8 cellular contexts compared by ENCODE assay signal in the genomic region with DNA sequence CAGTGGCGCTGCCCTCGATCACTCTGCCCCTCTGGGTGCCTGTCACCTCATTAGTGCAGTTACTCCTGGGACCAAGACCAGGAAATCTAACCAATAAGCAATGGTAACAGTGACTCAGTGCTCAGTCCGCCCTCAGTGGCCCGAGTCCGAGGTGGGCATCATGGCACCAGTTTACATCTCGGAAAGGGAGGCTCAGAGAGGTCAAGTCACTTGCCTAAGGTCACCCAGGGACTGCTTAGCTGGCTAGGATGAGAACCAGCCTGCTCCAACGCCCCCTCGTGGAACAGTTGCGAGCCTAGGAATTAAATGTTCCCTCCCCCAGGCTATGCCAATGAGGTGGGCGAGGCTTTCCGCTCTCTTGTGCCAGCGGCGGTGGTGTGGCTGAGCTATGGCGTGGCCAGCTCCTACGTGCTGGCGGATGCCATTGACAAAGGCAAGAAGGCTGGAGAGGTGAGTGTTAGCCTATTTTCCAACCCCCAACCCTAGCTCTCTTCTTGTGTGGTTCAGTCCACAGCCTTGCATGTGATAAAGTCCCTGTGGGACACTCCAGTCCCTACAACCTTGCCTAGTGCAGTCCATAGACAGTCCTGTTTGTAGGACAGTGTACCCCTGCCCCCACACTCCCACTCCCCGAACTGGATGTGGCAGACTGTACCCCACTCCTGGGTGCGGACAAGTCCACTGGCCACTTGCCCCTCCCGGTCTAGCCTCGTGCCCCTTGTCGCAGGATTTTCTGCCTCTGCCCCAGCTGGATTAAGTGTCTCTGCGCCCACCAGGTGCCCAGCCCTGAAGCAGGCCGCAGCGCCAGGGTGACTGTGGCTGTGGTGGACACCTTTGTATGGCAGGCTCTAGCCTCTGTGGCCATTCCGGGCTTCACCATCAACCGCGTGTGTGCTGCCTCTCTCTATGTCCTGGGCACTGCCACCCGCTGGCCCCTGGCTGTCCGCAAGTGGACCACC.
DNase-seq lines count a peak whose midpoint lies in the region; ATAC-seq and TF ChIP-seq lines count a peak whose summit lies in the region.

No MANE protein-coding gene starts in this region.

- peak overlapping the region; percentile 73 to 95 (median 84) for H3K4me3 ChIP-seq in BLaER1 treated with 17β-estradiol and CSF1 and Interleukin-3, amounts not matched to agents 10 nM and 100 nM
- H3K4me3 ChIP-seq in HUES6 (ENCODE audit: low read depth, low read length) = peak overlapping the region; percentile 81
- H3K4me3 ChIP-seq in OCI-LY3 (ENCODE audit: low read length) = peak overlapping the region; percentile 87
- peak overlapping the region; percentile 64 for H3K4me3 ChIP-seq in epithelial cell of esophagus (ENCODE audit: low read length)
- peak overlapping the region; percentile 73 to 92 for H3K4me3 ChIP-seq in mucosa of rectum (ENCODE audit: low read length in 2 of 2)

- peak overlapping the region; percentile 73 to 100 (median 86) for H3K4me2 ChIP-seq in BLaER1 treated with 17β-estradiol and CSF1 and Interleukin-3, amounts not matched to agents 10 nM and 100 nM
- H3K4me2 ChIP-seq in OCI-LY3 (ENCODE audit: low read length) = peak overlapping the region; percentile 97

- ATAC-seq in GM19023 (IDR thresholded peaks at IDR 0.05; ENCODE audit: unreplicated experiment) = no peak

- H3K4me1 ChIP-seq in BLaER1 treated with 17β-estradiol and CSF1 and Interleukin-3, amounts not matched to agents 10 nM and 100 nM = peaks cover 38 to 49% (median 46%) of the 10 kb centered on the region in 10 experiments
- H3K4me1 ChIP-seq in HUES6 (ENCODE audit: control insufficient read depth, insufficient read depth, low read length) (peaks cover 22% of the 10 kb centered on the region), OCI-LY3 (ENCODE audit: low read length) (peaks cover 25% of the 10 kb centered on the region), mucosa of rectum (ENCODE audit: control insufficient read depth in 2 of 2, insufficient read depth in 2 of 2, low read length in 2 of 2) (peaks cover 35 to 37% of the 10 kb centered on the region in 2 donors)

- peaks cover 44% of the 10 kb centered on the region for H3K79me2 ChIP-seq in OCI-LY3 (ENCODE audit: low read length)

- peaks cover 0 to 51% (median 25%) of the 10 kb centered on the region in 11 experiments; a peak in 17 of 22 replicates for H4K20me1 ChIP-seq in BLaER1 treated with 17β-estradiol and CSF1 and Interleukin-3, amounts not matched to agents 10 nM and 100 nM
- 0 out of 2 replicates have a peak, but pooled peaks cover 7% of the 10 kb centered on the region for H4K20me1 ChIP-seq in OCI-LY3 (ENCODE audit: insufficient read depth, low read length)

- H3K9ac ChIP-seq in BLaER1 treated with 17β-estradiol and CSF1 and Interleukin-3, amounts not matched to agents 10 nM and 100 nM = peak overlapping the region; percentile 85 to 92 (median 90)
- peak overlapping the region; percentile 77 for H3K9ac ChIP-seq in HUES6 (ENCODE audit: low read length)
- peak overlapping the region; percentile 87 for H3K9ac ChIP-seq in OCI-LY3 (ENCODE audit: low read length)
- peak overlapping the region; percentile 77 to 89 for H3K9ac ChIP-seq in mucosa of rectum (ENCODE audit: low read depth in 1 of 2, low read length in 2 of 2)

- H3K27me3 ChIP-seq in BLaER1 treated with 17β-estradiol and CSF1 and Interleukin-3, amounts not matched to agents 10 nM and 100 nM = no peaks in the 10 kb centered on the region
- no peaks in the 10 kb centered on the region for H3K27me3 ChIP-seq in HUES6 (ENCODE audit: control insufficient read depth, insufficient read depth, low read length)
- H3K27me3 ChIP-seq in OCI-LY3 (ENCODE audit: low read depth, low read length) = no peaks in the 10 kb centered on the region
- no peaks in the 10 kb centered on the region for H3K27me3 ChIP-seq in mucosa of rectum (ENCODE audit: control insufficient read depth in 2 of 2, insufficient read depth in 2 of 2, low read length in 2 of 2)

- DNase-seq in activated T-cell treated with anti-CD3 and anti-CD28 coated beads for 24 hours (ENCODE audit: low read depth) (peak; percentile 85), epithelial cell of esophagus (ENCODE audit: low read depth) (peak; percentile 90)
- peak; percentile 75 to 76 for DNase-seq in stimulated activated CD8-positive, alpha-beta memory T cell treated with anti-CD3 and anti-CD28 coated beads, Interleukin-4, amount 100 ng/mL, for 4 hours (ENCODE audit: low read depth in 2 of 2, low spot score in 1 of 2)

- peak; percentile 80 for TF ChIP-seq CTCF in OCI-LY3 (IDR thresholded peaks at IDR 0.05; ENCODE audit: low read depth, low read length)
- peak; percentile 81 for TF ChIP-seq CTCF in epithelial cell of esophagus (IDR thresholded peaks at IDR 0.05; ENCODE audit: insufficient read depth, low read depth, low read length, missing control alignments)

- H3K36me3 ChIP-seq in BLaER1 treated with 17β-estradiol and CSF1 and Interleukin-3, amounts not matched to agents 10 nM and 100 nM = peaks cover 24 to 37% (median 30%) of the 10 kb centered on the region in 11 experiments; a peak in 21 of 22 replicates
- H3K36me3 ChIP-seq in HUES6 (ENCODE audit: control insufficient read depth, insufficient read depth, low read length) = peaks cover 21% of the 10 kb centered on the region
- peaks cover 35% of the 10 kb centered on the region for H3K36me3 ChIP-seq in OCI-LY3 (replicated peaks; ENCODE audit: low read depth, low read length)
- H3K36me3 ChIP-seq in mucosa of rectum (ENCODE audit: control insufficient read depth in 2 of 2, insufficient read depth in 2 of 2, low read length in 2 of 2) = peaks cover 0 to 5% of the 10 kb centered on the region in 2 donors

- peak overlapping the region; percentile 69 to 97 (median 87); a peak in 20 of 22 replicates for H3K27ac ChIP-seq in BLaER1 treated with 17β-estradiol and CSF1 and Interleukin-3, amounts not matched to agents 10 nM and 100 nM
- H3K27ac ChIP-seq in HUES6 (ENCODE audit: low read depth, low read length) (0 out of 2 replicates have a peak overlapping the region, but pooled peaks have one; percentile 57), OCI-LY3 (ENCODE audit: low read length) (peak overlapping the region; percentile 64), mucosa of rectum (ENCODE audit: low read depth in 2 of 2, low read length in 2 of 2) (peak overlapping the region; percentile 71 to 81)

- no peaks in the 10 kb centered on the region for H3K9me3 ChIP-seq in BLaER1 treated with 17β-estradiol and CSF1 and Interleukin-3, amounts not matched to agents 10 nM and 100 nM (replicated peaks in 1 of 11)
- H3K9me3 ChIP-seq in HUES6 (ENCODE audit: control insufficient read depth, insufficient read depth, low read depth, low read length) (no peaks in the 10 kb centered on the region), OCI-LY3 (ENCODE audit: insufficient read depth, low read length) (no peaks in the 10 kb centered on the region), mucosa of rectum (ENCODE audit: control insufficient read depth in 2 of 2, low read length in 2 of 2) (no peaks in the 10 kb centered on the region)

- peak overlapping the region; percentile 69; the same call in 1 of the 2 replicates for H2AFZ ChIP-seq in OCI-LY3 (ENCODE audit: low read depth, low read length)
